Comparison of ENCODE assay signal across 26 cellular contexts in the genomic region with DNA sequence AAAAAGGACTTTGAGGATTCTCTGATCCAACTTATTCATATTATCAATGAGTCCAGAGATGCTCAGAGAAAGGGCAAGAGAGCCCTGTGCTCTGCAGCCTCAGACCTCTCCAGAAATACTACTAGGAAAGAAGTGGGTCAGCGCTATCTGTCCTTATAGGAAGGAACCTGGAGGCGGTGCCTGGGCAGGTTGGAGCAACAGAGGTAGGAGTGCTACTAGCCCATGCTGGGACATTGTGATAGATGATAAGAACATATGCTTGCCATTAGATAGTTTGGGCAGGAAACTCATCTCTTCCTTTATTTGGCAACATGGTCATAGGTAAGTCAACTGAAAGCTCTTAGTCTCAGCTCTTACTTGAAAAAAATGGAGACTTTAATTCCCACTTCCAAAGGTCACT.
"Had no signal": no experiment of that assay in that cellular context is flagged by ENCODE, and none has a peak within 500 bp of the region (broad histone marks: within the 10 kb centered on the region; RNA-seq: fewer than 3 reads in every experiment).

No MANE protein-coding gene starts in this region.

- H3K27ac Mint-ChIP-seq: natural killer cell; nephron; neural progenitor cell; stimulated activated effector memory CD8-positive, alpha-beta T cell treated with anti-CD3 and anti-CD28 coated beads, Interleukin-12 subunit alpha, Interleukin-12 subunit beta, amount 100 ng/mL, for 72 hours; stimulated activated naive B cell treated with anti-CD40 and anti-IgM and Interleukin-4, amounts not matched to agents 10 μg/mL and 1 μg/mL and 100 μg/mL, for 72 hours; stimulated activated naive CD8-positive, alpha-beta T cell treated with anti-CD3 and anti-CD28 coated beads, Interleukin-15, Interleukin-2, amounts not matched to agents 100 ng/mL and 50 ng/mL, for 24 hours had no signal

- ATAC-seq: natural killer cell; pancreas; right cardiac atrium; right lobe of liver; stimulated activated effector memory CD8-positive, alpha-beta T cell treated with anti-CD3 and anti-CD28 coated beads, Interleukin-12 subunit alpha, Interleukin-12 subunit beta, amount 100 ng/mL, for 72 hours; stimulated activated naive B cell treated with anti-CD40 and anti-IgM and Interleukin-4, amounts not matched to agents 10 μg/mL and 1 μg/mL and 100 μg/mL, for 72 hours had no signal

- H3K4me3 ChIP-seq: neural progenitor cell, pancreas, prostate gland, right lobe of liver, sigmoid colon, stomach, thoracic aorta, thyroid gland, tibial nerve, upper lobe of left lung, vagina had no signal

- H3K4me3 Mint-ChIP-seq: natural killer cell; nephron; neural progenitor cell; stimulated activated effector memory CD8-positive, alpha-beta T cell treated with anti-CD3 and anti-CD28 coated beads, Interleukin-12 subunit alpha, Interleukin-12 subunit beta, amount 100 ng/mL, for 72 hours; stimulated activated naive B cell treated with anti-CD40 and anti-IgM and Interleukin-4, amounts not matched to agents 10 μg/mL and 1 μg/mL and 100 μg/mL, for 72 hours; stimulated activated naive CD8-positive, alpha-beta T cell treated with anti-CD3 and anti-CD28 coated beads, Interleukin-15, Interleukin-2, amounts not matched to agents 100 ng/mL and 50 ng/mL, for 24 hours had no signal

- H3K9me3 Mint-ChIP-seq: natural killer cell; nephron; stimulated activated effector memory CD8-positive, alpha-beta T cell treated with anti-CD3 and anti-CD28 coated beads, Interleukin-12 subunit alpha, Interleukin-12 subunit beta, amount 100 ng/mL, for 72 hours; stimulated activated naive B cell treated with anti-CD40 and anti-IgM and Interleukin-4, amounts not matched to agents 10 μg/mL and 1 μg/mL and 100 μg/mL, for 72 hours; stimulated activated naive CD8-positive, alpha-beta T cell treated with anti-CD3 and anti-CD28 coated beads, Interleukin-15, Interleukin-2, amounts not matched to agents 100 ng/mL and 50 ng/mL, for 24 hours had no signal

- H3K27me3 ChIP-seq: neural progenitor cell, pancreas, right lobe of liver, sigmoid colon, stomach, thyroid gland, tibial nerve, upper lobe of left lung, vagina had no signal

- H3K4me1 Mint-ChIP-seq: natural killer cell had no signal

- H2AFZ ChIP-seq: neural progenitor cell had no signal

- H3K4me2 ChIP-seq: neural progenitor cell had no signal

- DNase-seq: natural killer cell; occipital lobe; pancreas; retina; right cardiac atrium; right lobe of liver; sigmoid colon; small intestine; stimulated activated CD4-positive, alpha-beta T cell treated with anti-CD3 and anti-CD28 coated beads, Interleukin-15, amount 100 ng/mL, for 24 hours; stimulated activated CD4-positive, alpha-beta T cell treated with anti-CD3 and anti-CD28 coated beads, Interleukin-2, amount 100 ng/mL, for 24 hours; stimulated activated CD4-positive, alpha-beta T cell treated with anti-CD3 and anti-CD28 coated beads, Interleukin-2, amount 100 ng/mL, for 48 hours; stimulated activated CD4-positive, alpha-beta T cell treated with anti-CD3 and anti-CD28 coated beads, Interleukin-4, amount 100 ng/mL, for 24 hours; stimulated activated naive B cell treated with anti-CD40 and anti-IgM and Interleukin-4, amounts not matched to agents 10 μg/mL and 1 μg/mL and 100 μg/mL, for 72 hours; stimulated activated naive CD4-positive, alpha-beta T cell treated with Interleukin-2 at 50 U/mL for 16 hours; stomach; thyroid gland; trophoblast cell; upper lobe of left lung had no signal

- H3K9me3 ChIP-seq: pancreas, prostate gland, right lobe of liver, sigmoid colon, stomach, thoracic aorta, thyroid gland, upper lobe of left lung, vagina had no signal

- H3K9ac ChIP-seq: neural progenitor cell had no signal

- H3K27ac ChIP-seq: neural progenitor cell, pancreas, prostate gland, right lobe of liver, sigmoid colon, stomach, thoracic aorta, thyroid gland, tibial nerve, upper lobe of left lung, vagina had no signal

- H3K36me3 Mint-ChIP-seq: natural killer cell; stimulated activated effector memory CD8-positive, alpha-beta T cell treated with anti-CD3 and anti-CD28 coated beads, Interleukin-12 subunit alpha, Interleukin-12 subunit beta, amount 100 ng/mL, for 72 hours; stimulated activated naive B cell treated with anti-CD40 and anti-IgM and Interleukin-4, amounts not matched to agents 10 μg/mL and 1 μg/mL and 100 μg/mL, for 72 hours had no signal

- H3K27me3 Mint-ChIP-seq: stimulated activated naive CD8-positive, alpha-beta T cell treated with anti-CD3 and anti-CD28 coated beads, Interleukin-15, Interleukin-2, amounts not matched to agents 100 ng/mL and 50 ng/mL, for 24 hours had no signal

- H3K4me1 ChIP-seq: pancreas, prostate gland, sigmoid colon, thyroid gland, tibial nerve, upper lobe of left lung, vagina had no signal
